8 cellular contexts compared by ENCODE assay signal in the genomic region with DNA sequence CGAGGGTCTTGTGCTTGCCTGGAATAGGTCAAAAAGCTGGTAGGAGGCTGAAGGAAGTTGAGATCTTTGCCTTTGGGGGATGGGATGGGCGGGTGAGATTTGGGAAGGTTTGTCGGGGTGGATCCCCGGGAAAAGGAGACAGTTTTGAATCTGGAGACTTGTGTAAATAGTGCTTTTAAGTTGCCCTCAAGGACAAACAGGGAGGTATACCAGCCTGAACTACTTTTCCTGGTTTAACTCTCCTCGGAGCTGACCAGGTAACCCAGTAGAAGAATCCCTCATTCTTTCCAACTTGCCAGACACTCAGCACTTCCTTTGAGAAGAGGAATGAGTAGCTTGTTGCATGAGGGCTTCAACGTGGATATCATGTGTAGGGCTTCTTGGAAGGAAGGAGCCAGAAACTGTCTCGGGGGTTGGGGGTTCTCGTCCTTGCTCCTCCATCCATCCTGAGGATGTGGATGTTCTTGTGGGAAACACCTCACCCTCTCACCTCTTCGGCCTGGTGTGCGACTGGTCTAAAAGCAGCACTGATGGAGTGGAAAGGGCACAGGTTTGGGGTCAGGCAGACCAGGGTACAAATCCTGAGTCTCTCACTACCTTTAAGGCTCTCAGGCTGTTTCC. TPM values are rescaled to one million over a fixed set of nuclear protein-coding genes. Genes with fewer than 3 reads are reported as not detected.
DNase-seq lines count a peak whose midpoint lies in the region; ATAC-seq and TF ChIP-seq lines count a peak whose summit lies in the region.

No MANE protein-coding gene starts in this region.

- H4K20me1 ChIP-seq in HCT116 (ENCODE audit: insufficient read depth), result no peaks in the 10 kb centered on the region

- ATAC-seq in HCT116, result no peak
- no peak for ATAC-seq in GM21576 (IDR thresholded peaks at IDR 0.05; ENCODE audit: unreplicated experiment)

- H3K27ac ChIP-seq in 22Rv1 (peak overlapping the region; percentile 98), HCT116 (ENCODE audit: low read depth, low read length) (0 out of 2 replicates have a peak overlapping the region, but pooled peaks have one; percentile 97)

- BruUV-seq in HCT116 (replicated peaks; lab: Mats Ljungman, UMichigan), result TSS peak; percentile 63

- CTCF ChIA-PET in HCT116 (lab: Charles Lee), result no interaction called here

- H3K9me2 ChIP-seq in HCT116 (ENCODE audit: insufficient read depth), result no peaks in the 10 kb centered on the region

- H3K9me3 ChIP-seq in HCT116 (ENCODE audit: control insufficient read depth in 1 of 2, insufficient read depth in 1 of 2, low read depth in 1 of 2, low read length in 2 of 2), result no peaks in the 10 kb centered on the region

- RAD21 ChIA-PET in HCT116 (lab: Charles Lee; ENCODE audit: low non-redundant PET in 1 of 2, low total read pairs in 2 of 2, uncharacterized antibody in 2 of 2, unreplicated experiment in 2 of 2), result interaction anchor here in 1 of 2 experiments (0.7 kb wide), 1 partner anchor 57 kb away, joined by 3 read pairs; no protein-coding TSS in a partner anchor

- peak overlapping the region; percentile 88 for H3K9ac ChIP-seq in HCT116 (ENCODE audit: low read length)

- H3K27me3 ChIP-seq in HCT116 (ENCODE audit: insufficient read depth, low read length), result no peaks in the 10 kb centered on the region

- H3K36me3 ChIP-seq in HCT116 (ENCODE audit: control insufficient read depth in 1 of 2, insufficient read depth in 2 of 2, low read length in 2 of 2), result 0 out of 4 replicates have a peak, but pooled peaks cover 0 to 3% of the 10 kb centered on the region in 2 experiments

- H3K4me1 ChIP-seq in HCT116 (ENCODE audit: control insufficient read depth in 1 of 2, insufficient read depth in 2 of 2, low read length in 2 of 2), result peaks cover 24 to 32% of the 10 kb centered on the region in 2 experiments

- no peaks in the 10 kb centered on the region for H3K9me3 Mint-ChIP-seq in mesothelial cell of epicardium

- POLR2A ChIA-PET in HCT116 (lab: Charles Lee), result interaction anchor here (0.7 kb wide), 1 partner anchor 17 kb away, joined by 4 read pairs; no protein-coding TSS in a partner anchor

- H3K4me1 Mint-ChIP-seq in mesothelial cell of epicardium, result peaks cover 42% of the 10 kb centered on the region

- H3K27ac Mint-ChIP-seq in mesothelial cell of epicardium, result peak overlapping the region; percentile 81

- DNase-seq in HCT116 (ENCODE audit: low read depth, low spot score), result no peak
- peak; percentile 14 to 18 for DNase-seq in cardiac fibroblast (ENCODE audit: low read depth in 2 of 2)
- no peak for DNase-seq in mesothelial cell of epicardium (ENCODE audit: low spot score in 2 of 2, unreplicated experiment in 2 of 2)
- no peak for DNase-seq in DMS114 treated with DMSO at 0.1 percent for 48 hours (lab: John Stamatoyannopoulos, UW; ENCODE audit: unreplicated experiment)
- no peak for DNase-seq in NCI-H187 treated with DMSO at 0.1 percent for 48 hours (lab: John Stamatoyannopoulos, UW)
- no peak for DNase-seq in amygdala (lab: John Stamatoyannopoulos, UW)

- H3K4me3 Mint-ChIP-seq in mesothelial cell of epicardium, result peak overlapping the region; percentile 63

- peaks cover 59% of the 10 kb centered on the region for H3K79me2 ChIP-seq in HCT116 (ENCODE audit: insufficient read depth, low read length)

- intact Hi-C loops in HCT116 (cut with micrococcal nuclease), result no loop called here

- H3K4me2 ChIP-seq in HCT116 (ENCODE audit: low read length), result peak overlapping the region; percentile 98

- TF ChIP-seq CTCF in 22Rv1 (IDR thresholded peaks at IDR 0.05) (no peak), HCT116 (IDR thresholded peaks at IDR 0.05 in 2 of 3, conservative IDR thresholded peaks at IDR 0.05 in 1 of 3; ENCODE audit: borderline replicate concordance in 1 of 3, insufficient read depth in 1 of 3, low read depth in 2 of 3, low read length in 2 of 3) (no peak), cardiac fibroblast (IDR thresholded peaks at IDR 0.05; ENCODE audit: low read depth, low read length) (no peak), mesothelial cell of epicardium (IDR thresholded peaks at IDR 0.05; ENCODE audit: unreplicated experiment) (no peak)

- peak overlapping the region; percentile 67 to 85 for H3K4me3 ChIP-seq in HCT116 (replicated peaks in 1 of 2; ENCODE audit: low read depth in 1 of 2, low read length in 2 of 2)
- peak overlapping the region; percentile 72 to 75 for H3K4me3 ChIP-seq in cardiac fibroblast (replicated peaks in 1 of 2; ENCODE audit: low read depth in 2 of 2, low read length in 2 of 2)

- peaks cover 6% of the 10 kb centered on the region for H3K36me3 Mint-ChIP-seq in mesothelial cell of epicardium

- TF ChIP-seq RAD21 in HCT116 (IDR thresholded peaks at IDR 0.05; ENCODE audit: low read depth), result no peak

- H3K27me3 Mint-ChIP-seq in mesothelial cell of epicardium (ENCODE audit: low read depth), result peaks cover 23% of the 10 kb centered on the region

- TF ChIP-seq POLR2A in HCT116 (IDR thresholded peaks at IDR 0.05; ENCODE audit: borderline replicate concordance, extremely low read depth, insufficient read depth, insufficient read length), result no peak

- no peak overlapping the region for H2AFZ ChIP-seq in HCT116 (ENCODE audit: low read depth, low read length, poor library complexity, severe bottlenecking)

TF ChIP-seq in HCT116, 20 proteins besides CTCF, POLR2A, EP300 and RAD21:
- TF ChIP-seq EZH2phosphoT487 (IDR thresholded peaks at IDR 0.05; ENCODE audit: borderline replicate concordance) (no peak), ZFX (IDR thresholded peaks at IDR 0.05) (no peak), SIN3A (IDR thresholded peaks at IDR 0.05; ENCODE audit: low read depth) (no peak), REST (IDR thresholded peaks at IDR 0.05; ENCODE audit: low read depth) (no peak), ZNF274 (IDR thresholded peaks at IDR 0.05; ENCODE audit: low read depth, low read length) (no peak), SRF (IDR thresholded peaks at IDR 0.05; ENCODE audit: low read depth) (no peak), YY1 (IDR thresholded peaks at IDR 0.05; ENCODE audit: extremely low read depth, insufficient replicate concordance, low read depth, low read length) (no peak), TCF7L2 (IDR thresholded peaks at IDR 0.05; ENCODE audit: borderline replicate concordance, extremely low read depth, insufficient read depth, insufficient read length) (no peak)
- TF ChIP-seq, protein P1, sequence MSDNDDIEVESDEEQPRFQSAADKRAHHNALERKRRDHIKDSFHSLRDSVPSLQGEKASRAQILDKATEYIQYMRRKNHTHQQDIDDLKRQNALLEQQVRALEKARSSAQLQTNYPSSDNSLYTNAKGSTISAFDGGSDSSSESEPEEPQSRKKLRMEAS (IDR thresholded peaks at IDR 0.05), result no peak

RNA-seq across cellular contexts. Expression of gene TEAD4, which starts 1.9 kb away (rescaled TPM):
- total RNA-seq in HCT116 (2021; ENCODE audit: unreplicated experiment) (43.2 TPM), mesothelial cell of epicardium (32.0 to 39.0 TPM (median 32.3 TPM) in 3 replicates)
- polyA plus RNA-seq in HCT116 (2012), result 30.4 and 32.2 TPM in 2 replicates

Comparison
In these comparisons a context has a peak if more than half of its experiments do, and no peak if none do; other contexts are left out.
1. DNase-seq: peak in cardiac fibroblast (2 of 2); none in HCT116 (single experiment), mesothelial cell of epicardium (0 of 2), DMS114 treated with DMSO at 0.1 percent for 48 hours (single experiment), NCI-H187 treated with DMSO at 0.1 percent for 48 hours (single experiment) and amygdala (0 of 56).